Comparison of ENCODE assay signal across 1 cellular context in the genomic region with DNA sequence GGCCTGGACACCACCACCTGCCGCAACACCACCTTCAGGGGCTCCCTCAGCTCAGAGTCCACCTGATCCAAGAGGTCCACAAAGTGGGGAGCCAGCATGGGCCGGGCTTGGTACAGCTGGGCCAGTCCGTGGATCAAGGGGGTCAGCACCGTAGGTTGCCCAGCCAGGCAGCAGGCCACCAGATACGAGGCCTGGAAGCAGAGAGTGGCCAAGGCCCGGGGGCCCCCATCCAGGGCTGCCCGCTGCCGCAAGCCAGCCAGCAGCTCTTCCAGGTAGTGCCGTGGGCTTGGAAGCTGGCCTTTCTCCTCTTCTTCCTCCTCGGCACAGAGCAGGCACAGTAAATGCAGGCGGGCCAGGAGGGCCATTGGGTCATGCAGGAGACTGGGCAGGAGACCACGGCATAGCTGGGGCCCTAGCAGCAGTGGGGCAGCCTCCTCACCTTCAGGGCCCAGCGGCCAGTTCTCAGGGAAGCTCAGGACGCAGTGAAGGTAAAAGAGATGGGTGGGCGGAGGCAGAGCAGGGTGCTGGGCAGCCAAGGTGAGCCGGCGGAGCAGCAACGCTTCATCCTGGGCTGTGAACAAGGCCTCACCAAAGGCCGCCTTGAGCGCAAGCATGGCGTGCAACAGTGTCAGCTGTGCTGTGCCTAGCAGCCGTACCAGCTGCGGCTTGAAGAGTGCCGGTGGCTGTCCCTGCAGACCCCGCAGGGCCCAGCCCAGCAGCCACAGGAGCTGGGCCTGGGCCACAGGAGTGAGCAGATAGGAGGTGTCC.
TF ChIP-seq lines count a peak whose summit lies in the region.

No MANE protein-coding gene starts in this region.

TF ChIP-seq in HepG2, 621 proteins besides CTCF, POLR2A, EP300 and RAD21:
- TF ChIP-seq, protein P1, sequence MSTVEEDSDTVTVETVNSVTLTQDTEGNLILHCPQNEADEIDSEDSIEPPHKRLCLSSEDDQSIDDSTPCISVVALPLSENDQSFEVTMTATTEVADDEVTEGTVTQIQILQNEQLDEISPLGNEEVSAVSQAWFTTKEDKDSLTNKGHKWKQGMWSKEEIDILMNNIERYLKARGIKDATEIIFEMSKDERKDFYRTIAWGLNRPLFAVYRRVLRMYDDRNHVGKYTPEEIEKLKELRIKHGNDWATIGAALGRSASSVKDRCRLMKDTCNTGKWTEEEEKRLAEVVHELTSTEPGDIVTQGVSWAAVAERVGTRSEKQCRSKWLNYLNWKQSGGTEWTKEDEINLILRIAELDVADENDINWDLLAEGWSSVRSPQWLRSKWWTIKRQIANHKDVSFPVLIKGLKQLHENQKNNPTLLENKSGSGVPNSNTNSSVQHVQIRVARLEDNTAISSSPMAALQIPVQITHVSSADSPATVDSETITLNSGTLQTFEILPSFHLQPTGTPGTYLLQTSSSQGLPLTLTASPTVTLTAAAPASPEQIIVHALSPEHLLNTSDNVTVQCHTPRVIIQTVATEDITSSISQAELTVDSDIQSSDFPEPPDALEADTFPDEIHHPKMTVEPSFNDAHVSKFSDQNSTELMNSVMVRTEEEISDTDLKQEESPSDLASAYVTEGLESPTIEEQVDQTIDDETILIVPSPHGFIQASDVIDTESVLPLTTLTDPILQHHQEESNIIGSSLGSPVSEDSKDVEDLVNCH (CRISPR knock-in tag; IDR thresholded peaks at IDR 0.05), result no peak
- TF ChIP-seq, protein P2, sequence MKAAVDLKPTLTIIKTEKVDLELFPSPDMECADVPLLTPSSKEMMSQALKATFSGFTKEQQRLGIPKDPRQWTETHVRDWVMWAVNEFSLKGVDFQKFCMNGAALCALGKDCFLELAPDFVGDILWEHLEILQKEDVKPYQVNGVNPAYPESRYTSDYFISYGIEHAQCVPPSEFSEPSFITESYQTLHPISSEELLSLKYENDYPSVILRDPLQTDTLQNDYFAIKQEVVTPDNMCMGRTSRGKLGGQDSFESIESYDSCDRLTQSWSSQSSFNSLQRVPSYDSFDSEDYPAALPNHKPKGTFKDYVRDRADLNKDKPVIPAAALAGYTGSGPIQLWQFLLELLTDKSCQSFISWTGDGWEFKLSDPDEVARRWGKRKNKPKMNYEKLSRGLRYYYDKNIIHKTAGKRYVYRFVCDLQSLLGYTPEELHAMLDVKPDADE (CRISPR knock-in tag; IDR thresholded peaks at IDR 0.05), result 0 out of 2 replicates have a peak, but pooled peaks have one; percentile 38
- TF ChIP-seq, protein P3, sequence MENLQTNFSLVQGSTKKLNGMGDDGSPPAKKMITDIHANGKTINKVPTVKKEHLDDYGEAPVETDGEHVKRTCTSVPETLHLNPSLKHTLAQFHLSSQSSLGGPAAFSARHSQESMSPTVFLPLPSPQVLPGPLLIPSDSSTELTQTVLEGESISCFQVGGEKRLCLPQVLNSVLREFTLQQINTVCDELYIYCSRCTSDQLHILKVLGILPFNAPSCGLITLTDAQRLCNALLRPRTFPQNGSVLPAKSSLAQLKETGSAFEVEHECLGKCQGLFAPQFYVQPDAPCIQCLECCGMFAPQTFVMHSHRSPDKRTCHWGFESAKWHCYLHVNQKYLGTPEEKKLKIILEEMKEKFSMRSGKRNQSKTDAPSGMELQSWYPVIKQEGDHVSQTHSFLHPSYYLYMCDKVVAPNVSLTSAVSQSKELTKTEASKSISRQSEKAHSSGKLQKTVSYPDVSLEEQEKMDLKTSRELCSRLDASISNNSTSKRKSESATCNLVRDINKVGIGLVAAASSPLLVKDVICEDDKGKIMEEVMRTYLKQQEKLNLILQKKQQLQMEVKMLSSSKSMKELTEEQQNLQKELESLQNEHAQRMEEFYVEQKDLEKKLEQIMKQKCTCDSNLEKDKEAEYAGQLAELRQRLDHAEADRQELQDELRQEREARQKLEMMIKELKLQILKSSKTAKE (CRISPR knock-in tag; IDR thresholded peaks at IDR 0.05; ENCODE audit: borderline replicate concordance), result no peak
- no peak for TF ChIP-seq FOXJ3 (CRISPR knock-in tag; IDR thresholded peaks at IDR 0.05; ENCODE audit: borderline replicate concordance)
